17 cellular contexts compared by ENCODE assay signal in genomic region chr16:89845417-89845816, GRCh38. TPM values are rescaled to one million over a fixed set of nuclear protein-coding genes. Genes with fewer than 3 reads are reported as not detected.
DNase-seq lines count a peak whose midpoint lies in the region; ATAC-seq and TF ChIP-seq lines count a peak whose summit lies in the region.
"Had no signal": no experiment of that assay in that cellular context is flagged by ENCODE, and none has a peak within 500 bp of the region (broad histone marks: within the 10 kb centered on the region; RNA-seq: fewer than 3 reads in every experiment).

No MANE protein-coding gene starts in this region.

- H3K4me1 ChIP-seq in DOHH2 (ENCODE audit: control insufficient read depth, low read length): peaks cover 54% of the 10 kb centered on the region
- H3K4me1 ChIP-seq in GM23338 (ENCODE audit: insufficient read depth): no peaks in the 10 kb centered on the region
- H3K4me1 ChIP-seq: sigmoid colon, vagina had no signal

- no peaks in the 10 kb centered on the region; the same call in 2 of the 3 replicates for H3K4me1 Mint-ChIP-seq in GM23338
- peaks cover 16% of the 10 kb centered on the region for H3K4me1 Mint-ChIP-seq in activated CD8-positive, alpha-beta T cell treated with anti-CD3 and anti-CD28 coated beads for 36 hours (ENCODE audit: low read depth)
- peaks cover 0 to 22% (median 16%) of the 10 kb centered on the region in 4 donors for H3K4me1 Mint-ChIP-seq in naive thymus-derived CD8-positive, alpha-beta T cell

- DNase-seq in GM23338 (ENCODE audit: low spot score) (no peak), posterior vena cava (ENCODE audit: low spot score) (no peak), T1000 (lab: John Stamatoyannopoulos, UW) (no peak), NCI-H128 (lab: John Stamatoyannopoulos, UW; ENCODE audit: unreplicated experiment) (no peak)
- peak; percentile 64 for DNase-seq in activated CD8-positive, alpha-beta T cell treated with anti-CD3 and anti-CD28 coated beads for 36 hours
- peak in 7 of 10 donors; percentile 19 to 60 (median 35) for DNase-seq in naive thymus-derived CD8-positive, alpha-beta T cell
- DNase-seq: BE2C; dermis blood vessel endothelial cell; head of caudate nucleus; NCI-H446 treated with DMSO at 0.1 percent for 48 hours; nucleus accumbens; sigmoid colon; stimulated activated CD4-positive, alpha-beta T cell treated with anti-CD3 and anti-CD28 coated beads, Interleukin-4, amount 100 ng/mL, for 1 hour had no signal

- H3K36me3 ChIP-seq in DOHH2 (ENCODE audit: control insufficient read depth, low read length) (no peaks in the 10 kb centered on the region), GM23338 (ENCODE audit: insufficient read depth) (no peaks in the 10 kb centered on the region)
- H3K36me3 ChIP-seq: BE2C, sigmoid colon, vagina had no signal

- H3K36me3 Mint-ChIP-seq in GM23338 (ENCODE audit: low read depth): peaks cover 4% of the 10 kb centered on the region; the same call in 1 of the 3 replicates
- no peaks in the 10 kb centered on the region for H3K36me3 Mint-ChIP-seq in activated CD8-positive, alpha-beta T cell treated with anti-CD3 and anti-CD28 coated beads for 36 hours (ENCODE audit: low read depth)
- no peaks in the 10 kb centered on the region for H3K36me3 Mint-ChIP-seq in naive thymus-derived CD8-positive, alpha-beta T cell

- H3K9me3 ChIP-seq in DOHH2 (ENCODE audit: control insufficient read depth, insufficient read depth, low read length): no peaks in the 10 kb centered on the region
- H3K9me3 ChIP-seq: BE2C, sigmoid colon, vagina had no signal

- H3K27me3 ChIP-seq in DOHH2 (ENCODE audit: control insufficient read depth, low read length) (no peaks in the 10 kb centered on the region), GM23338 (ENCODE audit: insufficient read depth) (no peaks in the 10 kb centered on the region)
- H3K27me3 ChIP-seq: BE2C, sigmoid colon, vagina had no signal

- H3K79me2 ChIP-seq in DOHH2 (ENCODE audit: control insufficient read depth, low read length) (no peaks in the 10 kb centered on the region), GM23338 (replicated peaks; ENCODE audit: insufficient read depth) (no peaks in the 10 kb centered on the region)

- H2AFZ ChIP-seq in GM23338: no peak overlapping the region

- peak; percentile 33 for TF ChIP-seq CTCF in DOHH2 (IDR thresholded peaks at IDR 0.05; ENCODE audit: low read depth, low read length, poor library complexity, severe bottlenecking)
- TF ChIP-seq CTCF in GM23338 (conservative IDR thresholded peaks at IDR 0.05; ENCODE audit: low read depth in 2 of 2): peak in 1 of 2 experiments; percentile 16; a peak in 1 of 4 replicates
- TF ChIP-seq CTCF in activated CD8-positive, alpha-beta T cell treated with anti-CD3 and anti-CD28 coated beads for 36 hours (IDR thresholded peaks at IDR 0.05): no peak

- peaks cover 5% of the 10 kb centered on the region for H3K27me3 Mint-ChIP-seq in GM23338 (ENCODE audit: insufficient read depth, low read depth, poor library complexity)
- H3K27me3 Mint-ChIP-seq in activated CD8-positive, alpha-beta T cell treated with anti-CD3 and anti-CD28 coated beads for 36 hours: no peaks in the 10 kb centered on the region
- H3K27me3 Mint-ChIP-seq in naive thymus-derived CD8-positive, alpha-beta T cell: no peaks in the 10 kb centered on the region

- H3K4me3 Mint-ChIP-seq in GM23338: no peak overlapping the region
- H3K4me3 Mint-ChIP-seq in activated CD8-positive, alpha-beta T cell treated with anti-CD3 and anti-CD28 coated beads for 36 hours: no peak overlapping the region
- peak overlapping the region; percentile 28 to 72 (median 60) for H3K4me3 Mint-ChIP-seq in naive thymus-derived CD8-positive, alpha-beta T cell
- H3K4me3 Mint-ChIP-seq: activated T-helper 1 cell treated with anti-CD3 and anti-CD28 coated beads, Interleukin-12 subunit alpha, Interleukin-12 subunit beta, Interleukin-2, Interleukin-4 antibody, amounts not matched to agents 30 ng/mL and 10 ng/mL and 1 ng/mL, durations not matched to agents 14 hours and 24 hours and 36 hours had no signal

- H3K9me2 ChIP-seq in DOHH2 (replicated peaks; ENCODE audit: control insufficient read depth, low read length) (no peaks in the 10 kb centered on the region), GM23338 (ENCODE audit: insufficient read depth) (no peaks in the 10 kb centered on the region)

- H3K9me3 Mint-ChIP-seq in GM23338: no peaks in the 10 kb centered on the region
- H3K9me3 Mint-ChIP-seq in activated CD8-positive, alpha-beta T cell treated with anti-CD3 and anti-CD28 coated beads for 36 hours: no peaks in the 10 kb centered on the region
- no peaks in the 10 kb centered on the region for H3K9me3 Mint-ChIP-seq in naive thymus-derived CD8-positive, alpha-beta T cell
- H3K9me3 Mint-ChIP-seq: activated T-helper 1 cell treated with anti-CD3 and anti-CD28 coated beads, Interleukin-12 subunit alpha, Interleukin-12 subunit beta, Interleukin-2, Interleukin-4 antibody, amounts not matched to agents 30 ng/mL and 10 ng/mL and 1 ng/mL, durations not matched to agents 14 hours and 24 hours and 36 hours had no signal

- H3K4me2 ChIP-seq in DOHH2 (ENCODE audit: low read length): peak overlapping the region; percentile 91
- H3K4me2 ChIP-seq in GM23338: no peak overlapping the region
- H3K4me2 ChIP-seq: KMS-11 had no signal

- no peak overlapping the region for H3K27ac Mint-ChIP-seq in GM23338
- no peak overlapping the region for H3K27ac Mint-ChIP-seq in activated CD8-positive, alpha-beta T cell treated with anti-CD3 and anti-CD28 coated beads for 36 hours
- H3K27ac Mint-ChIP-seq in naive thymus-derived CD8-positive, alpha-beta T cell: peak overlapping the region in 9 of 10 donors; percentile 29 to 76 (median 63)
- H3K27ac Mint-ChIP-seq: activated T-helper 1 cell treated with anti-CD3 and anti-CD28 coated beads, Interleukin-12 subunit alpha, Interleukin-12 subunit beta, Interleukin-2, Interleukin-4 antibody, amounts not matched to agents 30 ng/mL and 10 ng/mL and 1 ng/mL, durations not matched to agents 14 hours and 24 hours and 36 hours had no signal

- H3K4me3 ChIP-seq in DOHH2 (ENCODE audit: low read length): peak overlapping the region; percentile 66
- H3K4me3 ChIP-seq in GM23338: no peak overlapping the region
- H3K4me3 ChIP-seq: sigmoid colon, vagina had no signal

- POLR2A ChIA-PET in activated CD8-positive, alpha-beta T cell treated with anti-CD3 and anti-CD28 coated beads for 36 hours (lab: Charles Lee): no interaction called here
- POLR2A ChIA-PET in naive thymus-derived CD8-positive, alpha-beta T cell (lab: Charles Lee): interaction anchor here (0.6 kb wide), 1 partner anchor 103 kb away, joined by 5 read pairs; no protein-coding TSS in a partner anchor

- intact Hi-C loops in activated CD8-positive, alpha-beta T cell treated with anti-CD3 and anti-CD28 coated beads for 36 hours (cut with micrococcal nuclease): no loop called here
- intact Hi-C loops in posterior vena cava (cut with DNase I): no loop called here

- CTCF ChIA-PET in activated CD8-positive, alpha-beta T cell treated with anti-CD3 and anti-CD28 coated beads for 36 hours (lab: Charles Lee): interaction anchor here (1.4 to 1.5 kb wide), 3 partner anchors 15 to 144 kb away, joined by 3 to 6 read pairs (median 4); partner anchors contain the start of gene SPATA2L

- peak overlapping the region; percentile 90 for H3K27ac ChIP-seq in DOHH2 (ENCODE audit: low read depth, low read length)
- no peak overlapping the region for H3K27ac ChIP-seq in GM23338 (ENCODE audit: low read depth)
- H3K27ac ChIP-seq: KMS-11, sigmoid colon, vagina had no signal

- H3F3A ChIP-seq in DOHH2 (ENCODE audit: control insufficient read depth, insufficient read depth) (peaks cover 23% of the 10 kb centered on the region), GM23338 (replicated peaks; ENCODE audit: low read depth) (no peaks in the 10 kb centered on the region)

- peak; percentile 39 for ATAC-seq in GM23338
- ATAC-seq in activated CD8-positive, alpha-beta T cell treated with anti-CD3 and anti-CD28 coated beads for 36 hours: peak; percentile 72
- peak; percentile 78 to 93 for ATAC-seq in naive thymus-derived CD8-positive, alpha-beta T cell

- no peaks in the 10 kb centered on the region for H4K20me1 ChIP-seq in DOHH2 (ENCODE audit: control insufficient read depth, insufficient read depth, low read depth, low read length)
- no peaks in the 10 kb centered on the region for H4K20me1 ChIP-seq in GM23338 (replicated peaks; ENCODE audit: insufficient read depth)

TF ChIP-seq in GM23338, 12 proteins besides CTCF, POLR2A, EP300 and RAD21 (continues in another document):
- TF ChIP-seq STAT1 (IDR thresholded peaks at IDR 0.05; ENCODE audit: unreplicated experiment): no peak
- TF ChIP-seq ZNF114 (CRISPR knock-in tag; IDR thresholded peaks at IDR 0.05): no peak
- no peak for TF ChIP-seq ZNF331 (CRISPR knock-in tag; IDR thresholded peaks at IDR 0.05; ENCODE audit: low read depth)

RNA-seq across cellular contexts. Expression of gene SPIRE2, which starts 17.1 kb away (rescaled TPM):
- total RNA-seq in GM23338 (2014; rRNA removed; shearing (Covaris generic)): 10.1 and 15.2 TPM in 2 replicates
- 5.0 and 6.5 TPM in 2 replicates for polyA plus RNA-seq in GM23338 (2016; fragmentation: Nextera tagmentation; extraction: Ambion mirVana)
- total RNA-seq in activated CD8-positive, alpha-beta T cell treated with anti-CD3 and anti-CD28 coated beads for 36 hours: under 1 TPM; 0.27 to 0.29 TPM
- 1 to 10 TPM; 1.0 to 2.3 TPM for total RNA-seq in naive thymus-derived CD8-positive, alpha-beta T cell
- polyA plus RNA-seq in naive thymus-derived CD8-positive, alpha-beta T cell: under 1 TPM in 1 of 3 donors, not detected in 2; 0.16 TPM
- 1 to 10 TPM in 1 of 2 donors, under 1 TPM in 1; 0.33 to 1.0 TPM for total RNA-seq in posterior vena cava

RNA-seq across cellular contexts. Expression of gene TCF25, which starts 28.0 kb away (rescaled TPM):
- total RNA-seq in GM23338 (2014; rRNA removed; shearing (Covaris generic)): 95.4 and 96.4 TPM in 2 replicates
- 143 and 149 TPM in 2 replicates for polyA plus RNA-seq in GM23338 (2016; fragmentation: Nextera tagmentation; extraction: Ambion mirVana)
- total RNA-seq in activated CD8-positive, alpha-beta T cell treated with anti-CD3 and anti-CD28 coated beads for 36 hours: 100 to 1,000 TPM; 138 to 149 TPM
- total RNA-seq in naive thymus-derived CD8-positive, alpha-beta T cell: 100 to 1,000 TPM; 260 to 294 TPM
- 100 to 1,000 TPM in 1 of 3 donors, 10 to 100 TPM in 2; 86.8 to 107 (median 95.4) TPM for polyA plus RNA-seq in naive thymus-derived CD8-positive, alpha-beta T cell
- 100 to 1,000 TPM; 127 to 158 TPM for total RNA-seq in posterior vena cava

RNA-seq across cellular contexts. Expression of gene FANCA, which starts 29.0 kb away (rescaled TPM):
- total RNA-seq in GM23338 (2014; rRNA removed; shearing (Covaris generic)): 75.9 and 89.9 TPM in 2 replicates
- polyA plus RNA-seq in GM23338 (2016; fragmentation: Nextera tagmentation; extraction: Ambion mirVana): 36.4 and 42.3 TPM in 2 replicates
- 100 to 1,000 TPM in 1 of 2 experiments, 10 to 100 TPM in 1; 95.5 to 100 TPM for total RNA-seq in activated CD8-positive, alpha-beta T cell treated with anti-CD3 and anti-CD28 coated beads for 36 hours
- total RNA-seq in naive thymus-derived CD8-positive, alpha-beta T cell: 1 to 10 TPM; 3.7 to 6.1 TPM
- polyA plus RNA-seq in naive thymus-derived CD8-positive, alpha-beta T cell: 1 to 10 TPM in 2 of 3 donors, under 1 TPM in 1; 0.98 to 7.4 (median 1.5) TPM
- 1 to 10 TPM; 3.0 to 5.0 TPM for total RNA-seq in posterior vena cava

Comparison
In these comparisons a context has a peak if more than half of its experiments do, and no peak if none do; other contexts are left out.
1. DNase-seq: peak in activated CD8-positive, alpha-beta T cell treated with anti-CD3 and anti-CD28 coated beads for 36 hours (single experiment) and naive thymus-derived CD8-positive, alpha-beta T cell (7 of 10); none in GM23338 (single experiment), posterior vena cava (single experiment), T1000 (single experiment) and NCI-H128 (single experiment).
2. H3K27ac Mint-ChIP-seq: peak in naive thymus-derived CD8-positive, alpha-beta T cell (9 of 10); none in GM23338 (single experiment) and activated CD8-positive, alpha-beta T cell treated with anti-CD3 and anti-CD28 coated beads for 36 hours (single experiment).
3. H3K4me3 Mint-ChIP-seq: peak in naive thymus-derived CD8-positive, alpha-beta T cell (10 of 10); none in GM23338 (single experiment) and activated CD8-positive, alpha-beta T cell treated with anti-CD3 and anti-CD28 coated beads for 36 hours (single experiment).
4. RNA of gene FANCA, which starts 29.0 kb away (total RNA-seq): 95.5 to 100 TPM in activated CD8-positive, alpha-beta T cell treated with anti-CD3 and anti-CD28 coated beads for 36 hours and 75.9 to 89.9 TPM in GM23338; 3.7 to 6.1 TPM in naive thymus-derived CD8-positive, alpha-beta T cell and 3.0 to 5.0 TPM in posterior vena cava; every median in the first group is over 10 times any median in the second.
5. Peak in every context shown above with its lines, with median percentiles within 50 percentile points of each other: ATAC-seq.